2 cellular contexts compared by ENCODE assay signal in the genomic region with DNA sequence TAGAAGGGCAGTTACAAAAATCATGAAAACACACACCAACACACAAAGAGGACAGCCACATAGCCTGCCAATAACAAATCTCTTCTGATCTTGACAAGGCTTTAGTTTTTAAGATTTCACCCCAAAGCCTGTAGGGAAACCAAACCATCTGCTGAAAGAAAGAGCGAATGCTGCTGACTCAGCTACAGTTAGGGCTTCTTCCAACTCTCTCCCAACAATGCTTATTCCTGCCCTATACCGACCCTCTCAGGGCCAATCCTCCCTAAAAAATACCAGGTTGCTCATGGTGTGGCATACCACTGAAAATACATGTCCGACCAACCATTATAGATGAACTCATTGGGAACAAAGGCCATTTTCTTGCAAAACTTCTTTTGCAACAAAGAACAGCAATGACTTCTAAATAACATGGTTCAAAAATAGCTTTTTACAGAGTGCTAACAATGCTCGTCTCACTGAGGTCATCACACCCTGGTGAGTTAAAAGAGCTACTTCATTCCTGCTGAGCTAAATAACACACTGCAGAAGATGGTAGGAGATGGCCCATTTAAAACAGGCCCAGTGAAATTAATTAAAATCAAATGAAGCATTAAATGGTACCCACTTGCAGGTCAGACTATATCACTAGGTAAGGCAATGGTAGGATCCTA.
TF ChIP-seq lines count a peak whose summit lies in the region.

No MANE protein-coding gene starts in this region.

TF ChIP-seq in A549, 52 proteins besides CTCF, POLR2A, EP300 and RAD21:
- TF ChIP-seq MAFK (IDR thresholded peaks at IDR 0.05; ENCODE audit: partially characterized antibody) (peak; percentile 46), HDAC2 (IDR thresholded peaks at IDR 0.05) (no peak), RARB (CRISPR knock-in tag; IDR thresholded peaks at IDR 0.05) (no peak), FOSL2 (IDR thresholded peaks at IDR 0.05) (no peak), FOSL2 (CRISPR knock-in tag; IDR thresholded peaks at IDR 0.05) (no peak)
- TF ChIP-seq, protein P1, sequence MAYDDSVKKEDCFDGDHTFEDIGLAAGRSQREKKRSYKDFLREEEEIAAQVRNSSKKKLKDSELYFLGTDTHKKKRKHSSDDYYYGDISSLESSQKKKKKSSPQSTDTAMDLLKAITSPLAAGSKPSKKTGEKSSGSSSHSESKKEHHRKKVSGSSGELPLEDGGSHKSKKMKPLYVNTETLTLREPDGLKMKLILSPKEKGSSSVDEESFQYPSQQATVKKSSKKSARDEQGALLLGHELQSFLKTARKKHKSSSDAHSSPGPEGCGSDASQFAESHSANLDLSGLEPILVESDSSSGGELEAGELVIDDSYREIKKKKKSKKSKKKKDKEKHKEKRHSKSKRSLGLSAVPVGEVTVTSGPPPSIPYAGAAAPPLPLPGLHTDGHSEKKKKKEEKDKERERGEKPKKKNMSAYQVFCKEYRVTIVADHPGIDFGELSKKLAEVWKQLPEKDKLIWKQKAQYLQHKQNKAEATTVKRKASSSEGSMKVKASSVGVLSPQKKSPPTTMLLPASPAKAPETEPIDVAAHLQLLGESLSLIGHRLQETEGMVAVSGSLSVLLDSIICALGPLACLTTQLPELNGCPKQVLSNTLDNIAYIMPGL (CRISPR knock-in tag; IDR thresholded peaks at IDR 0.05; ENCODE audit: borderline replicate concordance): no peak
- TF ChIP-seq, protein P2, sequence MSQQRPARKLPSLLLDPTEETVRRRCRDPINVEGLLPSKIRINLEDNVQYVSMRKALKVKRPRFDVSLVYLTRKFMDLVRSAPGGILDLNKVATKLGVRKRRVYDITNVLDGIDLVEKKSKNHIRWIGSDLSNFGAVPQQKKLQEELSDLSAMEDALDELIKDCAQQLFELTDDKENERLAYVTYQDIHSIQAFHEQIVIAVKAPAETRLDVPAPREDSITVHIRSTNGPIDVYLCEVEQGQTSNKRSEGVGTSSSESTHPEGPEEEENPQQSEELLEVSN (IDR thresholded peaks at IDR 0.05; ENCODE audit: borderline replicate concordance, low read depth): no peak

TF ChIP-seq in K562, 482 proteins besides CTCF, POLR2A, EP300 and RAD21:
- TF ChIP-seq C11orf30 (IDR thresholded peaks at IDR 0.05; ENCODE audit: low read depth): peak; percentile 77
- TF ChIP-seq MAFF (IDR thresholded peaks at IDR 0.05; ENCODE audit: low read length): peak; percentile 47; the same call in 1 of the 2 replicates
- peak; percentile 31; the same call in 1 of the 2 replicates for TF ChIP-seq MAFK (IDR thresholded peaks at IDR 0.05; ENCODE audit: low read length)
- peak; percentile 44; the same call in 1 of the 2 replicates for TF ChIP-seq MAFG (tag; conservative IDR thresholded peaks at IDR 0.05)
- TF ChIP-seq FOXA1 (IDR thresholded peaks at IDR 0.05; ENCODE audit: borderline replicate concordance): no peak
- peak; percentile 84 for TF ChIP-seq ZNF316 (IDR thresholded peaks at IDR 0.05)
- TF ChIP-seq KDM4B (IDR thresholded peaks at IDR 0.05; ENCODE audit: borderline replicate concordance in 2 of 2, low read depth in 1 of 2): no peak
